16 cellular contexts compared by ENCODE assay signal in the genomic region with DNA sequence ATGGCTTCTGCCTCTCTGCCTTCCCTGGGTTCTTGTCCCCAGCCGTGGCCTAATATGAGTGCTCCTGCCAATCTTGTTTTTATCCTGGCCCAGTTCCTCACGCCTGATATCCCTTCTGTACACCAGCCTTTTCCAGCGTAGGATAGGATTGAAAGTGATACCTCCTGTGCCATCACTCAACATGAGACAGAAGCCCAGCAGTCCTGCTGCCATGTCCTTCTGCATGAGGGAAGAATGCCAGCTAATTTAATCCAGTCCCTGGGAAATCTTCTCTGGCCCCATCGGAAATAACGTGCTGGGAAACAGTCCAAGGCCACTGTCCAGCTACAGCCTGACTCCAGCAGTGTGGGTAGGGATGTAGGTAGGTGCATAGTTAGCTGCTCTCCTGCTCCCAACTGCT.
DNase-seq lines count a peak whose midpoint lies in the region; ATAC-seq and TF ChIP-seq lines count a peak whose summit lies in the region.
"Had no signal": no experiment of that assay in that cellular context is flagged by ENCODE, and none has a peak within 500 bp of the region (broad histone marks: within the 10 kb centered on the region; RNA-seq: fewer than 3 reads in every experiment).

No MANE protein-coding gene starts in this region.

- no peak overlapping the region for H2AFZ ChIP-seq in neuronal stem cell (ENCODE audit: low read length)
- H2AFZ ChIP-seq: GM23338 had no signal

- no peak overlapping the region for H4K8ac ChIP-seq in neuronal stem cell (ENCODE audit: low read depth, low read length)

- no peak overlapping the region for H3K4me3 ChIP-seq in coronary artery
- no peak overlapping the region for H3K4me3 ChIP-seq in neuronal stem cell (ENCODE audit: low read length in 2 of 2)
- H3K4me3 ChIP-seq: GM23338, SJSA1 had no signal

- H3K27ac ChIP-seq in coronary artery (no peak overlapping the region), neuronal stem cell (replicated peaks; ENCODE audit: low read length) (no peak overlapping the region)
- H3K27ac ChIP-seq: HL-60, SJSA1 had no signal

- no peak overlapping the region for H3K23ac ChIP-seq in neuronal stem cell (ENCODE audit: low read depth, low read length, poor library complexity)

- H3K9ac ChIP-seq in neuronal stem cell (ENCODE audit: low read depth, low read length, poor library complexity), result no peak overlapping the region

- H3K18ac ChIP-seq in neuronal stem cell (ENCODE audit: low read length), result no peak overlapping the region

- H2BK12ac ChIP-seq in neuronal stem cell (ENCODE audit: low read length), result no peak overlapping the region

- H3K9me3 ChIP-seq in neuronal stem cell (replicated peaks in 1 of 2; ENCODE audit: control insufficient read depth in 2 of 2, insufficient read depth in 1 of 2, low read depth in 1 of 2, low read length in 2 of 2), result no peaks in the 10 kb centered on the region
- H3K9me3 ChIP-seq: SJSA1 had no signal

- peak; percentile 54 for DNase-seq in NCI-H2171 treated with DMSO at 0.1 percent for 48 hours (lab: John Stamatoyannopoulos, UW)
- DNase-seq in NCI-H2171 (lab: John Stamatoyannopoulos, UW), result no peak
- peak; percentile 60 for DNase-seq in coronary artery (ENCODE audit: low spot score)
- no peak for DNase-seq in neuronal stem cell (ENCODE audit: low spot score)
- no peak for DNase-seq in HT-29 (ENCODE audit: low spot score)
- no peak for DNase-seq in DMS53 (lab: John Stamatoyannopoulos, UW)
- DNase-seq: 8988T; CD4-positive, alpha-beta memory T cell; GF-D8; NCI-H1417 treated with DMSO at 0.1 percent for 48 hours; NCI-H2029 treated with DMSO at 0.1 percent for 48 hours had no signal

- no peaks in the 10 kb centered on the region for H3K79me1 ChIP-seq in neuronal stem cell (ENCODE audit: low read depth, low read length)

- TF ChIP-seq CTCF in coronary artery (IDR thresholded peaks at IDR 0.05), result no peak

- H3K14ac ChIP-seq in neuronal stem cell (ENCODE audit: low read length), result no peak overlapping the region

- no peak overlapping the region for H2BK120ac ChIP-seq in neuronal stem cell (ENCODE audit: low read depth, low read length)

- peaks cover 0 to 37% (median 0%) of the 10 kb centered on the region in 3 experiments for H3K27me3 ChIP-seq in neuronal stem cell (ENCODE audit: control insufficient read depth in 3 of 3, insufficient read depth in 3 of 3, low read depth in 1 of 3, low read length in 3 of 3)
- H3K27me3 ChIP-seq: SJSA1 had no signal

- no peaks in the 10 kb centered on the region for H3K36me3 ChIP-seq in neuronal stem cell (replicated peaks in 1 of 2; ENCODE audit: control insufficient read depth in 2 of 2, insufficient read depth in 2 of 2, low read length in 2 of 2)
- H3K36me3 ChIP-seq: SJSA1 had no signal

- no peak overlapping the region for H2BK15ac ChIP-seq in neuronal stem cell (ENCODE audit: low read length)

- H2AK5ac ChIP-seq in neuronal stem cell (ENCODE audit: low read depth, low read length), result peak overlapping the region; percentile 9

- no peak overlapping the region for H4K91ac ChIP-seq in neuronal stem cell (ENCODE audit: low read depth, low read length, poor library complexity)

- ATAC-seq in HG02588 (IDR thresholded peaks at IDR 0.05; ENCODE audit: unreplicated experiment), result no peak
- ATAC-seq: GM23338 had no signal

- no peak overlapping the region for H3K4me2 ChIP-seq in neuronal stem cell (ENCODE audit: insufficient read depth, low read length, poor library complexity, severe bottlenecking)
- H3K4me2 ChIP-seq: GM23338 had no signal

- no peak overlapping the region for H3K4ac ChIP-seq in neuronal stem cell (ENCODE audit: low read length)

- no peaks in the 10 kb centered on the region for H3K4me1 ChIP-seq in neuronal stem cell (ENCODE audit: control insufficient read depth in 2 of 2, insufficient read depth in 1 of 2, low read depth in 1 of 2, low read length in 2 of 2)
- H3K4me1 ChIP-seq: SJSA1 had no signal

- no CpG with 5 or more reads among the region's 5 CpGs for WGBS in neuronal stem cell (ENCODE audit: extremely low coverage in 2 of 2, insufficient read length in 2 of 2, insufficient replicate concordance in 1 of 2), 2 donors

- no peak overlapping the region for H2BK5ac ChIP-seq in neuronal stem cell (ENCODE audit: low read length)

TF ChIP-seq in PFSK-1, 5 proteins besides CTCF, POLR2A, EP300 and RAD21:
- TF ChIP-seq SIN3A (IDR thresholded peaks at IDR 0.05; ENCODE audit: borderline replicate concordance, insufficient read depth, low read length), result no peak
- TF ChIP-seq REST (IDR thresholded peaks at IDR 0.05; ENCODE audit: insufficient read depth in 1 of 2, low read depth in 2 of 2, low read length in 2 of 2), result peak; percentile 78 to 84
TF ChIP-seq in PFSK-1: peak in this region for 1.

Comparison
In these comparisons a context has a peak if more than half of its experiments do, and no peak if none do; other contexts are left out.
1. DNase-seq: peak in NCI-H2171 treated with DMSO at 0.1 percent for 48 hours (single experiment) and coronary artery (single experiment); none in NCI-H2171 (single experiment), neuronal stem cell (single experiment), HT-29 (single experiment) and DMS53 (single experiment).